13 cellular contexts compared by ENCODE assay signal in genomic region chr1:248816042-248816851, GRCh38. TPM values are rescaled to one million over a fixed set of nuclear protein-coding genes. Genes with fewer than 3 reads are reported as not detected.
DNase-seq lines count a peak whose midpoint lies in the region; ATAC-seq and TF ChIP-seq lines count a peak whose summit lies in the region.
"Had no signal": no experiment of that assay in that cellular context is flagged by ENCODE, and none has a peak within 500 bp of the region (broad histone marks: within the 10 kb centered on the region; RNA-seq: fewer than 3 reads in every experiment).

No MANE protein-coding gene starts in this region.

- intact Hi-C loops in MCF 10A (cut with micrococcal nuclease) (no loop called here), breast epithelium (cut with DNase I; ENCODE audit: low total_unique reads) (no loop called here)
- intact Hi-C loops in dendritic cell treated with granulocyte-macrophage colony-stimulating factor and Interleukin-4, amounts not matched to agents 40 ng/mL and 50 ng/mL, for 4 days (cut with micrococcal nuclease) = no loop called here

- H3K36me3 Mint-ChIP-seq in MCF 10A (ENCODE audit: insufficient read depth, unreplicated experiment) = peaks cover 81% of the 10 kb centered on the region
- peaks cover 57% of the 10 kb centered on the region for H3K36me3 Mint-ChIP-seq in T-cell
- peaks cover 100% of the 10 kb centered on the region for H3K36me3 Mint-ChIP-seq in dendritic cell treated with granulocyte-macrophage colony-stimulating factor and Interleukin-4, amounts not matched to agents 40 ng/mL and 50 ng/mL, for 4 days (ENCODE audit: low read depth)

- DNase-seq in MCF 10A (ENCODE audit: unreplicated experiment) = no peak
- DNase-seq in breast epithelium (ENCODE audit: low spot score in 2 of 2) = no peak
- DNase-seq in T-cell = no peak
- no peak for DNase-seq in upper lobe of left lung
- DNase-seq in 8988T = no peak
- DNase-seq: NCI-H1694; right lobe of liver; stimulated activated CD4-positive, alpha-beta T cell treated with anti-CD3 and anti-CD28 coated beads, Interleukin-1b, Interleukin-23, amount 100 ng/mL, for 48 hours had no signal

- TF ChIP-seq CTCF in MCF 10A (IDR thresholded peaks at IDR 0.05; ENCODE audit: unreplicated experiment) (no peak), breast epithelium (IDR thresholded peaks at IDR 0.05) (no peak), upper lobe of left lung (IDR thresholded peaks at IDR 0.05) (no peak)

- no peaks in the 10 kb centered on the region for H3K9me3 ChIP-seq in breast epithelium
- no peaks in the 10 kb centered on the region for H3K9me3 ChIP-seq in upper lobe of left lung
- H3K9me3 ChIP-seq: right lobe of liver had no signal

- H3K27me3 ChIP-seq in breast epithelium = no peaks in the 10 kb centered on the region
- H3K27me3 ChIP-seq in upper lobe of left lung = no peaks in the 10 kb centered on the region
- H3K27me3 ChIP-seq: right lobe of liver had no signal

- no peak overlapping the region for H3K4me3 Mint-ChIP-seq in MCF 10A (ENCODE audit: unreplicated experiment)
- peak overlapping the region in 2 of 3 donors; percentile 14 to 75 for H3K4me3 Mint-ChIP-seq in T-cell
- no peak overlapping the region for H3K4me3 Mint-ChIP-seq in dendritic cell treated with granulocyte-macrophage colony-stimulating factor and Interleukin-4, amounts not matched to agents 40 ng/mL and 50 ng/mL, for 4 days

- H3K4me3 ChIP-seq in breast epithelium = no peak overlapping the region
- H3K4me3 ChIP-seq in upper lobe of left lung = no peak overlapping the region
- H3K4me3 ChIP-seq: right lobe of liver had no signal

- H3K27me3 Mint-ChIP-seq in MCF 10A (ENCODE audit: insufficient read depth, unreplicated experiment) (no peaks in the 10 kb centered on the region), T-cell (no peaks in the 10 kb centered on the region)
- no peaks in the 10 kb centered on the region for H3K27me3 Mint-ChIP-seq in dendritic cell treated with granulocyte-macrophage colony-stimulating factor and Interleukin-4, amounts not matched to agents 40 ng/mL and 50 ng/mL, for 4 days

- POLR2A ChIA-PET in MCF 10A (lab: Yijun Ruan, JAX) (no interaction called here), T-cell (lab: Charles Lee) (no interaction called here)

- H3K4me1 ChIP-seq in breast epithelium (peaks cover 0 to 1% of the 10 kb centered on the region in 2 donors), upper lobe of left lung (peaks cover 12 to 38% (median 19%) of the 10 kb centered on the region in 4 donors)

- no peak for TF ChIP-seq EP300 in upper lobe of left lung (IDR thresholded peaks at IDR 0.05)

- WGBS in upper lobe of left lung, 2 donors = 87 to 88% methylated on average over 12 to 13 of the region's 13 CpGs

- H3K36me3 ChIP-seq in breast epithelium (peaks cover 11% of the 10 kb centered on the region), upper lobe of left lung (peaks cover 15 to 79% (median 60%) of the 10 kb centered on the region in 4 donors)

- no TSS peak for BruUV-seq in MCF 10A (replicated peaks; lab: Mats Ljungman, UMichigan)

- CTCF ChIA-PET in MCF 10A (lab: Yijun Ruan, JAX) = interaction anchor here (0.6 to 1.2 kb wide), 4 partner anchors 10 to 581 kb away, joined by 3 to 6 read pairs (median 4); no protein-coding TSS in a partner anchor
- CTCF ChIA-PET in T-cell (lab: Charles Lee) = no interaction called here

- no peak overlapping the region for H3K27ac ChIP-seq in breast epithelium
- peak overlapping the region in 3 of 4 donors; percentile 23 to 76 (median 61) for H3K27ac ChIP-seq in upper lobe of left lung
- H3K27ac ChIP-seq: right lobe of liver had no signal

- TF ChIP-seq POLR2A in breast epithelium (IDR thresholded peaks at IDR 0.05) = no peak
- no peak for TF ChIP-seq POLR2A in upper lobe of left lung (IDR thresholded peaks at IDR 0.05)

- ATAC-seq in T-cell (replicated peaks in 1 of 4) = peak; percentile 32 to 60 (median 44)
- no peak for ATAC-seq in upper lobe of left lung (ENCODE audit: low FRiP score in 2 of 2)
- ATAC-seq in GM18858 (IDR thresholded peaks at IDR 0.05; ENCODE audit: unreplicated experiment) = no peak
- ATAC-seq in GM21381 (IDR thresholded peaks at IDR 0.05; ENCODE audit: unreplicated experiment) = no peak
- ATAC-seq: activated CD4-positive, CD25-positive, alpha-beta regulatory T cell treated with anti-CD3 and anti-CD28 coated beads, Interleukin-2, amount 50 U/mL, for 24 hours; esophagus mucosa had no signal

- H3K27ac Mint-ChIP-seq in MCF 10A (ENCODE audit: low read depth, unreplicated experiment) = peak overlapping the region; percentile 57
- H3K27ac Mint-ChIP-seq in T-cell = peak overlapping the region; percentile 93 to 94
- H3K27ac Mint-ChIP-seq in dendritic cell treated with granulocyte-macrophage colony-stimulating factor and Interleukin-4, amounts not matched to agents 40 ng/mL and 50 ng/mL, for 4 days = peak overlapping the region; percentile 1

- peaks cover 25% of the 10 kb centered on the region for H3K4me1 Mint-ChIP-seq in MCF 10A (ENCODE audit: insufficient read depth, unreplicated experiment)
- H3K4me1 Mint-ChIP-seq in T-cell = peaks cover 55 to 57% (median 57%) of the 10 kb centered on the region in 3 donors
- H3K4me1 Mint-ChIP-seq in dendritic cell treated with granulocyte-macrophage colony-stimulating factor and Interleukin-4, amounts not matched to agents 40 ng/mL and 50 ng/mL, for 4 days (ENCODE audit: low read depth) = peaks cover 72% of the 10 kb centered on the region

- H3K9me3 Mint-ChIP-seq in MCF 10A (ENCODE audit: unreplicated experiment) = no peaks in the 10 kb centered on the region
- no peaks in the 10 kb centered on the region for H3K9me3 Mint-ChIP-seq in T-cell
- no peaks in the 10 kb centered on the region for H3K9me3 Mint-ChIP-seq in dendritic cell treated with granulocyte-macrophage colony-stimulating factor and Interleukin-4, amounts not matched to agents 40 ng/mL and 50 ng/mL, for 4 days

RNA-seq across cellular contexts. Expression of gene SH3BP5L, which starts 9.5 kb away (rescaled TPM):
- total RNA-seq in MCF 10A (2022) (31.5 and 34.0 TPM in 2 replicates), breast epithelium (10 to 100 TPM; 11.5 to 18.9 (median 13.4) TPM), T-cell (10 to 100 TPM; 16.8 to 41.4 (median 36.3) TPM), upper lobe of left lung (10 to 100 TPM; 18.5 to 35.6 (median 22.5) TPM)

RNA-seq across cellular contexts. Expression of gene ZNF672, which starts 21.8 kb away (rescaled TPM):
- total RNA-seq in MCF 10A (2022) (35.8 and 36.2 TPM in 2 replicates), breast epithelium (10 to 100 TPM; 23.2 to 31.6 (median 27.2) TPM), T-cell (10 to 100 TPM; 27.7 to 46.7 (median 42.1) TPM), upper lobe of left lung (10 to 100 TPM; 32.5 to 47.7 (median 45.8) TPM)

RNA-seq across cellular contexts. Expression of gene ZNF692, which starts 42.6 kb away (rescaled TPM):
- total RNA-seq in MCF 10A (2022) (88.8 and 103 TPM in 2 replicates), breast epithelium (10 to 100 TPM; 11.5 to 84.3 (median 77.7) TPM), T-cell (10 to 100 TPM; 53.9 to 88.1 (median 78.7) TPM), upper lobe of left lung (100 to 1,000 TPM in 1 of 6 donors, 10 to 100 TPM in 5; 25.7 to 248 (median 34.1) TPM)

Comparison
In these comparisons a context has a peak if more than half of its experiments do, and no peak if none do; other contexts are left out.
1. H3K27ac Mint-ChIP-seq: peak in every context shown above with its lines; median percentile 94 in T-cell; 57 in MCF 10A; 1 in dendritic cell treated with granulocyte-macrophage colony-stimulating factor and Interleukin-4, amounts not matched to agents 40 ng/mL and 50 ng/mL, for 4 days.
2. H3K4me3 Mint-ChIP-seq: peak in T-cell (2 of 3); none in MCF 10A (single experiment) and dendritic cell treated with granulocyte-macrophage colony-stimulating factor and Interleukin-4, amounts not matched to agents 40 ng/mL and 50 ng/mL, for 4 days (single experiment).
3. H3K27ac ChIP-seq: peak in upper lobe of left lung (3 of 4); none in breast epithelium (0 of 2).
4. ATAC-seq: peak in T-cell (4 of 4); none in upper lobe of left lung (0 of 2), GM18858 (single experiment) and GM21381 (single experiment).